Comparison of ENCODE assay signal across 25 cellular contexts in genomic region chr1:104294259-104294658, GRCh38.
DNase-seq lines count a peak whose midpoint lies in the region; TF ChIP-seq lines count a peak whose summit lies in the region.
"Had no signal": no experiment of that assay in that cellular context is flagged by ENCODE, and none has a peak within 500 bp of the region (broad histone marks: within the 10 kb centered on the region; RNA-seq: fewer than 3 reads in every experiment).

No MANE protein-coding gene starts in this region.

- H3K4me3 ChIP-seq in retinal pigment epithelial cell (ENCODE audit: low read length) (no peak overlapping the region), PC-9 (no peak overlapping the region)
- H3K4me3 ChIP-seq: adrenal gland, thoracic aorta had no signal

- POLR2A ChIA-PET in PC-9 (lab: Charles Lee; ENCODE audit: unreplicated experiment) = no interaction called here

- no TSS peak for BruUV-seq in PC-9 (replicated peaks; lab: Mats Ljungman, UMichigan)

- no peak for TF ChIP-seq CTCF in retinal pigment epithelial cell (conservative IDR thresholded peaks at IDR 0.05; ENCODE audit: low read depth, low read length)
- no peak for TF ChIP-seq CTCF in PC-9 (conservative IDR thresholded peaks at IDR 0.05)

- no peaks in the 10 kb centered on the region for H3F3A ChIP-seq in PC-9 (ENCODE audit: insufficient read depth, low read depth)

- no peaks in the 10 kb centered on the region for H3K9me3 ChIP-seq in PC-9 (ENCODE audit: insufficient read depth, low read depth)
- H3K9me3 ChIP-seq: adrenal gland, neutrophil, thoracic aorta had no signal

- no peaks in the 10 kb centered on the region for H3K36me3 ChIP-seq in PC-9 (ENCODE audit: low read depth)
- H3K36me3 ChIP-seq: adrenal gland, neutrophil, thoracic aorta had no signal

- H3K79me2 ChIP-seq in PC-9 (ENCODE audit: low read depth) = no peaks in the 10 kb centered on the region

- no peaks in the 10 kb centered on the region for H3K27me3 ChIP-seq in PC-9 (ENCODE audit: insufficient read depth, low read depth)
- H3K27me3 ChIP-seq: adrenal gland, neutrophil had no signal

- peak; percentile 13 for DNase-seq in NCI-H1436 (lab: John Stamatoyannopoulos, UW)
- DNase-seq in NCI-H1436 treated with DMSO at 0.1 percent for 48 hours (lab: John Stamatoyannopoulos, UW) = no peak
- peak; percentile 38 to 74 for DNase-seq in NCI-H524 (lab: John Stamatoyannopoulos, UW)
- DNase-seq in OCI-M1 (lab: John Stamatoyannopoulos, UW) = peak; percentile 31
- DNase-seq in retinal pigment epithelial cell (ENCODE audit: low read depth) = peak; percentile 35
- DNase-seq in PC-9 = no peak
- DNase-seq in foreskin melanocyte = no peak
- no peak for DNase-seq in NCI-H2227 (lab: John Stamatoyannopoulos, UW; ENCODE audit: unreplicated experiment)
- DNase-seq: activated CD4-positive, alpha-beta T cell treated with anti-CD3 and anti-CD28 coated beads for 36 hours; activated CD8-positive, alpha-beta memory T cell treated with anti-CD3 and anti-CD28 coated beads, Interleukin-2, amount 50 U/mL, for 48 hours; activated CD8-positive, alpha-beta T cell treated with anti-CD3 and anti-CD28 coated beads for 36 hours; activated naive CD4-positive, alpha-beta T cell treated with anti-CD3 and anti-CD28 coated beads, Interleukin-2, amount 10 ng/mL, durations not matched to agents 7 days and 5 days; adrenal gland; central memory CD4-positive, alpha-beta T cell; endodermal cell; GOT3; head of caudate nucleus; islet precursor cell; left ventricle myocardium superior; NK-92 treated with Interleukin-12 subunit alpha and Interleukin-12 subunit beta, amount 100 ng/mL, for 24 hours; PC-3; stimulated activated CD8-positive, alpha-beta memory T cell treated with anti-CD3 and anti-CD28 coated beads, Interleukin-4, amount 100 ng/mL, for 48 hours; SW 1271 had no signal

- H3K27ac ChIP-seq in PC-9 = no peak overlapping the region
- H3K27ac ChIP-seq: adrenal gland, neutrophil, thoracic aorta had no signal

- no peak overlapping the region for H2AFZ ChIP-seq in PC-9

- no peaks in the 10 kb centered on the region for H3K4me1 ChIP-seq in PC-9 (replicated peaks; ENCODE audit: insufficient read depth)
- H3K4me1 ChIP-seq: adrenal gland had no signal

- CTCF ChIA-PET in PC-9 (lab: Charles Lee) = no interaction called here

- H3K9me2 ChIP-seq in PC-9 (ENCODE audit: insufficient read depth) = no peaks in the 10 kb centered on the region

- no peak overlapping the region for H3K4me2 ChIP-seq in PC-9

- no peaks in the 10 kb centered on the region for H4K20me1 ChIP-seq in PC-9 (ENCODE audit: insufficient read depth)

- intact Hi-C loops in PC-9 (cut with micrococcal nuclease; ENCODE audit: unreplicated experiment) = no loop called here

Comparison
In these comparisons a context has a peak if more than half of its experiments do, and no peak if none do; other contexts are left out.
1. DNase-seq: peak in NCI-H1436 (single experiment), NCI-H524 (2 of 2), OCI-M1 (single experiment) and retinal pigment epithelial cell (single experiment); none in NCI-H1436 treated with DMSO at 0.1 percent for 48 hours (single experiment), PC-9 (0 of 2), foreskin melanocyte (single experiment) and NCI-H2227 (single experiment).